ENCODE assay signal across 1 cellular context in the genomic region with DNA sequence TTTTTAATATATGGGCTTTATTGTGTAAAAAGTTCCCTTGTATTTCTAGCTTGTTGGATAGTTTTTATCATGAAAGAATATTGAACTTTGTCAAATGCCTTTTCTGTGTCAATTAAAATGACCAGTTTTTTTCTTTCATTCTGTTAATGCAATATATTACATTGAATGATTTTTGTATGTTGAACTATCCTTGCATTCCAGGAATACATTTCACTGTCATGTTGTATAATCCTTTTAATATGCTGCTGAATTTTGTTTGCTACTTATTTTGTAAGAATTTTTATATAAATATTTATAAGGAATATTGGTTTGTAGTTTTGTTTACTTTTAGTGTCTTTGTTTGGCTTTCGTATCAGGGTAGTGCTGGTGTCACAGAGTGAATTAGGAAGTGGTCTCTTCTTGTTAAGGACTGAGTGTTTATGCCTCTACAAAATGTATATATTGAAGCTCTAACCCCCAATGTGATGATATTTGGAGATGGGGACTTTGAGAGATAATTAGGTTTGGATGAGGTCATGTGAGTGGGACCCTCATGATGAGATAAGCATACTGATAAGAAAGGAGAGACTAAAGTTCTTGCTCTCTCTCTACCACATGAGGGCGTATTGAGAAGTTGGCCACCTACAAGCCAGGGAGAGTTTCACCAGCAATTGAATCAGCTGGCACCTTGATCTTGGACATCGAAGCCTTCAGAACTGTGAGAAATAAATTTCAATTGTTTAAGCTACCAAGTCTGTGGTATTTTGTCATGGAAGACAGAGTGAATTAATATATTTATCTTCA.
TF ChIP-seq lines count a peak whose summit lies in the region.

No MANE protein-coding gene starts in this region.

TF ChIP-seq in HCT116, 20 proteins besides CTCF, POLR2A, EP300 and RAD21 (continued from another document):
- TF ChIP-seq, protein P1, sequence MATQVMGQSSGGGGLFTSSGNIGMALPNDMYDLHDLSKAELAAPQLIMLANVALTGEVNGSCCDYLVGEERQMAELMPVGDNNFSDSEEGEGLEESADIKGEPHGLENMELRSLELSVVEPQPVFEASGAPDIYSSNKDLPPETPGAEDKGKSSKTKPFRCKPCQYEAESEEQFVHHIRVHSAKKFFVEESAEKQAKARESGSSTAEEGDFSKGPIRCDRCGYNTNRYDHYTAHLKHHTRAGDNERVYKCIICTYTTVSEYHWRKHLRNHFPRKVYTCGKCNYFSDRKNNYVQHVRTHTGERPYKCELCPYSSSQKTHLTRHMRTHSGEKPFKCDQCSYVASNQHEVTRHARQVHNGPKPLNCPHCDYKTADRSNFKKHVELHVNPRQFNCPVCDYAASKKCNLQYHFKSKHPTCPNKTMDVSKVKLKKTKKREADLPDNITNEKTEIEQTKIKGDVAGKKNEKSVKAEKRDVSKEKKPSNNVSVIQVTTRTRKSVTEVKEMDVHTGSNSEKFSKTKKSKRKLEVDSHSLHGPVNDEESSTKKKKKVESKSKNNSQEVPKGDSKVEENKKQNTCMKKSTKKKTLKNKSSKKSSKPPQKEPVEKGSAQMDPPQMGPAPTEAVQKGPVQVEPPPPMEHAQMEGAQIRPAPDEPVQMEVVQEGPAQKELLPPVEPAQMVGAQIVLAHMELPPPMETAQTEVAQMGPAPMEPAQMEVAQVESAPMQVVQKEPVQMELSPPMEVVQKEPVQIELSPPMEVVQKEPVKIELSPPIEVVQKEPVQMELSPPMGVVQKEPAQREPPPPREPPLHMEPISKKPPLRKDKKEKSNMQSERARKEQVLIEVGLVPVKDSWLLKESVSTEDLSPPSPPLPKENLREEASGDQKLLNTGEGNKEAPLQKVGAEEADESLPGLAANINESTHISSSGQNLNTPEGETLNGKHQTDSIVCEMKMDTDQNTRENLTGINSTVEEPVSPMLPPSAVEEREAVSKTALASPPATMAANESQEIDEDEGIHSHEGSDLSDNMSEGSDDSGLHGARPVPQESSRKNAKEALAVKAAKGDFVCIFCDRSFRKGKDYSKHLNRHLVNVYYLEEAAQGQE (IDR thresholded peaks at IDR 0.05; ENCODE audit: low read depth): no peak
- no peak for TF ChIP-seq TCF7L2 (IDR thresholded peaks at IDR 0.05; ENCODE audit: borderline replicate concordance, extremely low read depth, insufficient read depth, insufficient read length)
- TF ChIP-seq YY1 (IDR thresholded peaks at IDR 0.05; ENCODE audit: extremely low read depth, insufficient replicate concordance, low read depth, low read length): no peak
- no peak for TF ChIP-seq CEBPB (IDR thresholded peaks at IDR 0.05; ENCODE audit: low read depth)
- no peak for TF ChIP-seq CBX3 (IDR thresholded peaks at IDR 0.05; ENCODE audit: low read depth)
- no peak for TF ChIP-seq ZFX (IDR thresholded peaks at IDR 0.05)
- TF ChIP-seq, protein P2, sequence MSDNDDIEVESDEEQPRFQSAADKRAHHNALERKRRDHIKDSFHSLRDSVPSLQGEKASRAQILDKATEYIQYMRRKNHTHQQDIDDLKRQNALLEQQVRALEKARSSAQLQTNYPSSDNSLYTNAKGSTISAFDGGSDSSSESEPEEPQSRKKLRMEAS (IDR thresholded peaks at IDR 0.05): no peak
- TF ChIP-seq EZH2phosphoT487 (IDR thresholded peaks at IDR 0.05; ENCODE audit: borderline replicate concordance): no peak
- TF ChIP-seq, protein P3, sequence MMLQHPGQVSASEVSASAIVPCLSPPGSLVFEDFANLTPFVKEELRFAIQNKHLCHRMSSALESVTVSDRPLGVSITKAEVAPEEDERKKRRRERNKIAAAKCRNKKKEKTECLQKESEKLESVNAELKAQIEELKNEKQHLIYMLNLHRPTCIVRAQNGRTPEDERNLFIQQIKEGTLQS (IDR thresholded peaks at IDR 0.05): no peak
- no peak for TF ChIP-seq JUND (IDR thresholded peaks at IDR 0.05)
- no peak for TF ChIP-seq ELF1 (IDR thresholded peaks at IDR 0.05; ENCODE audit: borderline replicate concordance, low read depth)
- TF ChIP-seq SP1 (IDR thresholded peaks at IDR 0.05; ENCODE audit: low read depth): no peak
